Comparison of ENCODE assay signal across 13 cellular contexts in genomic region chr20:50291428-50292323, GRCh38.
DNase-seq lines count a peak whose midpoint lies in the region; ATAC-seq and TF ChIP-seq lines count a peak whose summit lies in the region.
"Had no signal": no experiment of that assay in that cellular context is flagged by ENCODE, and none has a peak within 500 bp of the region (broad histone marks: within the 10 kb centered on the region; RNA-seq: fewer than 3 reads in every experiment).

No MANE protein-coding gene starts in this region.

- no peaks in the 10 kb centered on the region for H3K9me3 Mint-ChIP-seq in chondrocyte (ENCODE audit: low read depth)
- no peaks in the 10 kb centered on the region for H3K9me3 Mint-ChIP-seq in activated naive CD4-positive, alpha-beta T cell treated with anti-CD3 and anti-CD28 coated beads for 36 hours
- H3K9me3 Mint-ChIP-seq: activated naive CD8-positive, alpha-beta T cell treated with anti-CD3 and anti-CD28 coated beads, Interleukin-2, amount 10 ng/mL, durations not matched to agents 7 days and 5 days; effector memory CD8-positive, alpha-beta T cell; mesothelial cell of epicardium had no signal

- CTCF ChIA-PET in HEK293 (lab: Yijun Ruan, JAX): interaction anchor here (0.9 kb wide), 1 partner anchor 8 kb away, joined by 3 read pairs; no protein-coding TSS in a partner anchor
- CTCF ChIA-PET in activated naive CD4-positive, alpha-beta T cell treated with anti-CD3 and anti-CD28 coated beads for 36 hours (lab: Charles Lee): no interaction called here

- H3K4me1 Mint-ChIP-seq in chondrocyte (ENCODE audit: low read depth): peaks cover 23% of the 10 kb centered on the region
- H3K4me1 Mint-ChIP-seq in activated naive CD4-positive, alpha-beta T cell treated with anti-CD3 and anti-CD28 coated beads for 36 hours (ENCODE audit: low read depth): no peaks in the 10 kb centered on the region

- no peak for TF ChIP-seq EP300 in stomach (IDR thresholded peaks at IDR 0.05)

- no peaks in the 10 kb centered on the region for H3K9me3 ChIP-seq in HEK293 (ENCODE audit: control insufficient read depth, insufficient read depth, low read depth, low read length)
- H3K9me3 ChIP-seq in lung (ENCODE audit: control insufficient read depth in 2 of 2, insufficient read depth in 1 of 2, low read length in 1 of 2): no peaks in the 10 kb centered on the region
- no peaks in the 10 kb centered on the region for H3K9me3 ChIP-seq in stomach
- no peaks in the 10 kb centered on the region for H3K9me3 ChIP-seq in SJCRH30 (replicated peaks)
- H3K9me3 ChIP-seq in HAP-1: no peaks in the 10 kb centered on the region

- POLR2A ChIA-PET in HEK293 (lab: Yijun Ruan, JAX): no interaction called here

- WGBS in lung, 2 donors: 87 to 88% methylated on average over 16 of the region's 16 CpGs
- WGBS in stomach, 5 donors: 80 to 89% (median 85%) methylated on average over 16 of the region's 16 CpGs

- H3K27me3 Mint-ChIP-seq in chondrocyte (ENCODE audit: low read depth): no peaks in the 10 kb centered on the region
- no peaks in the 10 kb centered on the region for H3K27me3 Mint-ChIP-seq in activated naive CD4-positive, alpha-beta T cell treated with anti-CD3 and anti-CD28 coated beads for 36 hours (ENCODE audit: low read depth)

- TF ChIP-seq CTCF in HEK293 (tag by site-specific recombination; IDR thresholded peaks at IDR 0.05): no peak
- TF ChIP-seq CTCF in chondrocyte (IDR thresholded peaks at IDR 0.05): peak; percentile 20
- TF ChIP-seq CTCF in lung (IDR thresholded peaks at IDR 0.05; ENCODE audit: control extremely low read depth, extremely low read depth): no peak
- TF ChIP-seq CTCF in stomach (IDR thresholded peaks at IDR 0.05): no peak

- in situ Hi-C loops in HAP-1 (cut with MboI; ENCODE audit: low sequenced_read_pairs): no loop called here

- intact Hi-C loops in stomach (cut with DNase I; ENCODE audit: low total_unique reads): no loop called here
- intact Hi-C loops in activated naive CD4-positive, alpha-beta T cell treated with anti-CD3 and anti-CD28 coated beads for 36 hours (cut with micrococcal nuclease): no loop called here

- H3K36me3 Mint-ChIP-seq in chondrocyte (ENCODE audit: low read depth): no peaks in the 10 kb centered on the region
- no peaks in the 10 kb centered on the region for H3K36me3 Mint-ChIP-seq in activated naive CD4-positive, alpha-beta T cell treated with anti-CD3 and anti-CD28 coated beads for 36 hours (ENCODE audit: low read depth)
- H3K36me3 Mint-ChIP-seq: activated naive CD8-positive, alpha-beta T cell treated with anti-CD3 and anti-CD28 coated beads, Interleukin-2, amount 10 ng/mL, durations not matched to agents 7 days and 5 days; mesothelial cell of epicardium had no signal

- TF ChIP-seq POLR2A in stomach (IDR thresholded peaks at IDR 0.05): no peak

- H3K27ac ChIP-seq in HEK293 (ENCODE audit: extremely low read depth, low read depth, low read length) (no peak overlapping the region), lung (ENCODE audit: low read depth in 1 of 2, low read length in 1 of 2) (peak overlapping the region; percentile 39 to 61), stomach (peak overlapping the region; percentile 42 to 87 (median 77)), SJCRH30 (no peak overlapping the region; the same call in 1 of the 2 replicates)

- H3K27me3 ChIP-seq in lung (ENCODE audit: control insufficient read depth, insufficient read depth): no peaks in the 10 kb centered on the region
- H3K27me3 ChIP-seq in stomach: no peaks in the 10 kb centered on the region
- no peaks in the 10 kb centered on the region for H3K27me3 ChIP-seq in SJCRH30
- H3K27me3 ChIP-seq in HAP-1 (ENCODE audit: low read depth): no peaks in the 10 kb centered on the region

- H3K36me3 ChIP-seq in HEK293 (ENCODE audit: control insufficient read depth in 2 of 2, insufficient read depth in 1 of 2, low read length in 2 of 2) (no peaks in the 10 kb centered on the region), lung (ENCODE audit: control insufficient read depth in 2 of 2, insufficient read depth in 2 of 2, low read length in 2 of 2) (no peaks in the 10 kb centered on the region), stomach (no peaks in the 10 kb centered on the region), SJCRH30 (no peaks in the 10 kb centered on the region), HAP-1 (replicated peaks) (no peaks in the 10 kb centered on the region)

- DNase-seq in chondrocyte (ENCODE audit: low spot score) (no peak), lung (ENCODE audit: low spot score) (no peak), stomach (no peak), SJCRH30 (no peak), HAP-1 (ENCODE audit: low spot score in 2 of 2) (no peak)
- no peak for DNase-seq in activated naive CD4-positive, alpha-beta T cell treated with anti-CD3 and anti-CD28 coated beads for 36 hours
- DNase-seq: effector memory CD8-positive, alpha-beta T cell; Kasumi-1; NCI-H2171 had no signal

- ATAC-seq in lung (ENCODE audit: insufficient read depth, low FRiP score) (no peak), GM21367 (IDR thresholded peaks at IDR 0.05; ENCODE audit: unreplicated experiment) (no peak)
- ATAC-seq: effector memory CD8-positive, alpha-beta T cell had no signal

- H3K4me1 ChIP-seq in HEK293 (ENCODE audit: control insufficient read depth, insufficient read depth, low read length) (no peaks in the 10 kb centered on the region), lung (ENCODE audit: control insufficient read depth in 2 of 2, insufficient read depth in 2 of 2, low read length in 2 of 2) (peaks cover 4 to 20% of the 10 kb centered on the region in 2 donors), stomach (peaks cover 21 to 49% (median 34%) of the 10 kb centered on the region in 4 donors), SJCRH30 (peaks cover 22% of the 10 kb centered on the region), HAP-1 (peaks cover 4% of the 10 kb centered on the region)

- no peak overlapping the region for H3K27ac Mint-ChIP-seq in chondrocyte (ENCODE audit: unreplicated experiment)
- no peak overlapping the region for H3K27ac Mint-ChIP-seq in activated naive CD4-positive, alpha-beta T cell treated with anti-CD3 and anti-CD28 coated beads for 36 hours
- H3K27ac Mint-ChIP-seq: effector memory CD8-positive, alpha-beta T cell; mesothelial cell of epicardium had no signal

- H3K4me3 ChIP-seq in HEK293 (ENCODE audit: low read depth, low read length) (no peak overlapping the region), lung (no peak overlapping the region), stomach (no peak overlapping the region), SJCRH30 (no peak overlapping the region), HAP-1 (no peak overlapping the region)

- no peak overlapping the region for H3K4me3 Mint-ChIP-seq in chondrocyte (ENCODE audit: unreplicated experiment)
- H3K4me3 Mint-ChIP-seq in activated naive CD4-positive, alpha-beta T cell treated with anti-CD3 and anti-CD28 coated beads for 36 hours: no peak overlapping the region
- H3K4me3 Mint-ChIP-seq: activated naive CD8-positive, alpha-beta T cell treated with anti-CD3 and anti-CD28 coated beads, Interleukin-2, amount 10 ng/mL, durations not matched to agents 7 days and 5 days; effector memory CD8-positive, alpha-beta T cell; mesothelial cell of epicardium had no signal

TF ChIP-seq in HEK293, 187 proteins besides CTCF, POLR2A, EP300 and RAD21:
- TF ChIP-seq ZNF292 (tag by site-specific recombination; IDR thresholded peaks at IDR 0.05; ENCODE audit: borderline replicate concordance, low read depth) (no peak), ZNF664 (tag by site-specific recombination; IDR thresholded peaks at IDR 0.05) (peak; percentile 87)

Comparison
In these comparisons a context has a peak if more than half of its experiments do, and no peak if none do; other contexts are left out.
1. H3K27ac ChIP-seq: peak in lung (2 of 2) and stomach (5 of 5); none in HEK293 (single experiment) and SJCRH30 (single experiment).